24 cellular contexts compared by ENCODE assay signal in the genomic region with DNA sequence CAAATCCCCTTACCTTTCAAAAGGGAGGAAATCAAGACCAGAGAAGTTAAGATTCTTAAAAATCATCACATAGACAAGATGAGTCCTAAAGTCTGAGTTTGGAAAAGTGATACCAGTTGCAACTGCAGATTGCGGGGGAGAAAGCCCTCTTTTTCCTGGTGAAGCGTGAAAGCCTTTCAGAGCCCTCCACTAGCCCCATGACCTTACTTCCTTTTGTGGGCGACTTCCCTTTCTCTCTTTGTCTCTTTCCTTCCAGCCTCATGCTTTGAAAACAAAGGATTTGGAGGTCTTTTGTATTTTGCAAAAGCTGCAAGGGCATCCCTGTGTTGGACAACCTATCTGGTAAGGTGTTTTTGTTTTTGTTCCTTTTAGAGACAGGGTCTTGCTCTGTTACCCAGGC.
"Had no signal": no experiment of that assay in that cellular context is flagged by ENCODE, and none has a peak within 500 bp of the region (broad histone marks: within the 10 kb centered on the region; RNA-seq: fewer than 3 reads in every experiment).

No MANE protein-coding gene starts in this region.

- H3K36me3 Mint-ChIP-seq: activated naive CD4-positive, alpha-beta T cell treated with anti-CD3 and anti-CD28 coated beads, Interleukin-2, amount 50 U/mL, for 24 hours; natural killer cell treated with Interleukin-12 subunit alpha and Interleukin-12 subunit beta and Interleukin-15 and Interleukin-18, amount 100 ng/mL, for 72 hours had no signal

- DNase-seq: activated CD4-positive, alpha-beta T cell treated with anti-CD3 and anti-CD28 coated beads, Interleukin-2, amount 50 U/mL, for 1 hour; activated CD4-positive, CD25-positive, alpha-beta regulatory T cell treated with anti-CD3 and anti-CD28 coated beads, Interleukin-2, amount 50 U/mL, for 72 hours; activated CD8-positive, alpha-beta T cell treated with anti-CD3 and anti-CD28 coated beads, Interleukin-2, amount 10 ng/mL, durations not matched to agents 7 days and 5 days; activated gamma-delta T cell; brain microvascular endothelial cell; caudate nucleus; effector CD4-positive, alpha-beta T cell; erythroblast; foreskin fibroblast; hippocampal formation; left ventricle myocardium superior; mammary epithelial cell; ovary; right cardiac atrium; stimulated activated CD4-positive, alpha-beta T cell treated with anti-CD3 and anti-CD28 coated beads, Interleukin-12 subunit alpha, Interleukin-12 subunit beta, amount 100 ng/mL, for 4 hours; stimulated activated CD4-positive, alpha-beta T cell treated with anti-CD3 and anti-CD28 coated beads, Interleukin-4, amount 100 ng/mL, for 4 hours; stimulated activated naive CD8-positive, alpha-beta T cell treated with anti-CD3 and anti-CD28 coated beads, Interleukin-15, Interleukin-2, amounts not matched to agents 100 U/mL and 50 U/mL, for 24 hours; upper lobe of right lung; WERI-Rb-1 had no signal

- ATAC-seq: activated CD8-positive, alpha-beta T cell treated with anti-CD3 and anti-CD28 coated beads, Interleukin-2, amount 10 ng/mL, durations not matched to agents 7 days and 5 days; left ventricle myocardium superior; natural killer cell treated with Interleukin-12 subunit alpha and Interleukin-12 subunit beta and Interleukin-15 and Interleukin-18, amount 100 ng/mL, for 72 hours; right cardiac atrium; stimulated activated naive CD8-positive, alpha-beta T cell treated with anti-CD3 and anti-CD28 coated beads, Interleukin-15, Interleukin-2, amounts not matched to agents 100 U/mL and 50 U/mL, for 24 hours; upper lobe of right lung had no signal

- H3K27me3 ChIP-seq: ascending aorta, brain microvascular endothelial cell, ovary, upper lobe of right lung had no signal

- H3K36me3 ChIP-seq: ascending aorta, brain microvascular endothelial cell, ovary, upper lobe of right lung, WERI-Rb-1 had no signal

- H3K9me3 ChIP-seq: ascending aorta, ovary, upper lobe of right lung had no signal

- H3K27ac Mint-ChIP-seq: activated CD8-positive, alpha-beta T cell treated with anti-CD3 and anti-CD28 coated beads, Interleukin-2, amount 10 ng/mL, durations not matched to agents 7 days and 5 days; activated naive CD4-positive, alpha-beta T cell treated with anti-CD3 and anti-CD28 coated beads, Interleukin-2, amount 50 U/mL, for 24 hours; activated T-helper 1 cell treated with anti-CD3 and anti-CD28 coated beads, Interleukin-12 subunit alpha, Interleukin-12 subunit beta, Interleukin-2, Interleukin-4 antibody, amounts not matched to agents 30 ng/mL and 10 ng/mL and 1 ng/mL, durations not matched to agents 14 hours and 24 hours and 36 hours; dendritic cell treated with granulocyte-macrophage colony-stimulating factor and Interleukin-4, amounts not matched to agents 40 ng/mL and 50 ng/mL, for 4 days; natural killer cell treated with Interleukin-12 subunit alpha and Interleukin-12 subunit beta and Interleukin-15 and Interleukin-18, amount 100 ng/mL, for 72 hours had no signal

- H3K4me3 Mint-ChIP-seq: activated CD8-positive, alpha-beta T cell treated with anti-CD3 and anti-CD28 coated beads, Interleukin-2, amount 10 ng/mL, durations not matched to agents 7 days and 5 days; activated naive CD4-positive, alpha-beta T cell treated with anti-CD3 and anti-CD28 coated beads, Interleukin-2, amount 50 U/mL, for 24 hours; activated T-helper 1 cell treated with anti-CD3 and anti-CD28 coated beads, Interleukin-12 subunit alpha, Interleukin-12 subunit beta, Interleukin-2, Interleukin-4 antibody, amounts not matched to agents 30 ng/mL and 10 ng/mL and 1 ng/mL, durations not matched to agents 14 hours and 24 hours and 36 hours; dendritic cell treated with granulocyte-macrophage colony-stimulating factor and Interleukin-4, amounts not matched to agents 40 ng/mL and 50 ng/mL, for 4 days; natural killer cell treated with Interleukin-12 subunit alpha and Interleukin-12 subunit beta and Interleukin-15 and Interleukin-18, amount 100 ng/mL, for 72 hours had no signal

- H3K4me3 ChIP-seq: ascending aorta, ovary, upper lobe of right lung had no signal

- H3K27ac ChIP-seq: ascending aorta, brain microvascular endothelial cell, ovary, upper lobe of right lung, WERI-Rb-1 had no signal

- H3K27me3 Mint-ChIP-seq: activated naive CD4-positive, alpha-beta T cell treated with anti-CD3 and anti-CD28 coated beads, Interleukin-2, amount 50 U/mL, for 24 hours had no signal

- H3K9me3 Mint-ChIP-seq: activated T-helper 1 cell treated with anti-CD3 and anti-CD28 coated beads, Interleukin-12 subunit alpha, Interleukin-12 subunit beta, Interleukin-2, Interleukin-4 antibody, amounts not matched to agents 30 ng/mL and 10 ng/mL and 1 ng/mL, durations not matched to agents 14 hours and 24 hours and 36 hours; dendritic cell treated with granulocyte-macrophage colony-stimulating factor and Interleukin-4, amounts not matched to agents 40 ng/mL and 50 ng/mL, for 4 days; natural killer cell treated with Interleukin-12 subunit alpha and Interleukin-12 subunit beta and Interleukin-15 and Interleukin-18, amount 100 ng/mL, for 72 hours had no signal

- H3K4me1 ChIP-seq: ascending aorta, upper lobe of right lung had no signal

- H3K4me1 Mint-ChIP-seq: activated naive CD4-positive, alpha-beta T cell treated with anti-CD3 and anti-CD28 coated beads, Interleukin-2, amount 50 U/mL, for 24 hours had no signal
